Comparison of ENCODE assay signal across 24 cellular contexts in the genomic region with DNA sequence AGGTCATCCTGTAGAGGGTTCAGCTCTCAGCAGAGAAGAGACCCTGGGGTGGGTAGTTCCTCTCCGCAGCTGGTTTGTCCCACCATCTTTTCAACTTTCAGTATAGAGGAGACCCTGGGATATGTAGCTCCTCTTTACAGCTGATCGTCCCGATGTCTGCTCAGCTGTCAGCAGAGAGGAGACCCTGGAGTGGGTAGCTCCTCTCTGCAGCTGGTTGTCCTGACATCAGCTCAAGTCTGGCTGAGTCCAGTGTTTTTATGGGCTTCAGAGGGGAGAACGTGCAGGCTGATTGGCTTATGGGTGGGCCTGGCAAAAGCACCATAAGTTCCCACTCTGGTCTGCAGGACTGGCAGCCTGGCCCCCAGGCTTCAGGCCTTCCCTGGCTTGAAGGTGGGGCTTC.
DNase-seq lines count a peak whose midpoint lies in the region; ATAC-seq and TF ChIP-seq lines count a peak whose summit lies in the region.
"Had no signal": no experiment of that assay in that cellular context is flagged by ENCODE, and none has a peak within 500 bp of the region (broad histone marks: within the 10 kb centered on the region; RNA-seq: fewer than 3 reads in every experiment).

No MANE protein-coding gene starts in this region.

- H4K20me1 ChIP-seq in Karpas-422 (ENCODE audit: insufficient read depth, low read depth, low read length) = no peaks in the 10 kb centered on the region

- DNase-seq in activated CD8-positive, alpha-beta T cell treated with anti-CD3 and anti-CD28 coated beads for 36 hours = peak; percentile 20
- DNase-seq in activated CD8-positive, alpha-beta T cell treated with anti-CD3 and anti-CD28 coated beads, Interleukin-2, amount 10 ng/mL, durations not matched to agents 7 days and 5 days = no peak
- peak; percentile 25 for DNase-seq in OCI-M1 (lab: John Stamatoyannopoulos, UW)
- DNase-seq in tibial nerve (ENCODE audit: low spot score in 2 of 2) = no peak
- DNase-seq in activated T-cell treated with anti-CD3 and anti-CD28 coated beads, Interleukin-2, amount 50 U/mL, for 4 hours = no peak
- no peak for DNase-seq in testis
- no peak for DNase-seq in Karpas-422
- DNase-seq: 8988T; ACHN; BE2C; CD4-positive, CD25-positive, alpha-beta regulatory T cell; DMS153; GM23248; H7; KG1; NCI-H1092; NCI-H1417 treated with DMSO at 0.1 percent for 48 hours; NCI-H1694 treated with DMSO at 0.1 percent for 48 hours; NCI-H2081; NCI-H2227 treated with DMSO at 0.1 percent for 48 hours; NCI-H69; SIG-M5 had no signal

- no peak overlapping the region for H3K4me2 ChIP-seq in Karpas-422 (ENCODE audit: low read depth, low read length, poor library complexity, severe bottlenecking)

- H3K27me3 ChIP-seq in tibial nerve = no peaks in the 10 kb centered on the region
- no peaks in the 10 kb centered on the region for H3K27me3 ChIP-seq in testis
- no peaks in the 10 kb centered on the region for H3K27me3 ChIP-seq in Karpas-422 (ENCODE audit: low read length)
- H3K27me3 ChIP-seq: BE2C had no signal

- H3K27ac ChIP-seq in cingulate gyrus (ENCODE audit: low read depth, low read length) = peak overlapping the region; percentile 96
- peak overlapping the region in 3 of 4 donors; percentile 55 to 87 (median 74) for H3K27ac ChIP-seq in tibial nerve
- no peak overlapping the region for H3K27ac ChIP-seq in testis
- H3K27ac ChIP-seq in Karpas-422 (ENCODE audit: low read length) = no peak overlapping the region

- POLR2A ChIA-PET in activated CD8-positive, alpha-beta T cell treated with anti-CD3 and anti-CD28 coated beads for 36 hours (lab: Charles Lee) = interaction anchor here (0.8 to 1.4 kb wide), 3 partner anchors 11 to 354 kb away, joined by 3 to 4 read pairs (median 3); no protein-coding TSS in a partner anchor
- POLR2A ChIA-PET in activated CD8-positive, alpha-beta T cell treated with anti-CD3 and anti-CD28 coated beads, Interleukin-2, amount 10 ng/mL, durations not matched to agents 7 days and 5 days (lab: Charles Lee) = interaction anchor here (0.7 to 1.0 kb wide), 2 partner anchors 23 to 123 kb away, joined by 3 to 5 read pairs; no protein-coding TSS in a partner anchor

- peaks cover 0 to 32% (median 12%) of the 10 kb centered on the region in 4 donors for H3K4me1 ChIP-seq in tibial nerve
- no peaks in the 10 kb centered on the region for H3K4me1 ChIP-seq in testis
- H3K4me1 ChIP-seq in Karpas-422 (ENCODE audit: low read length) = peaks cover 3% of the 10 kb centered on the region
- H3K4me1 ChIP-seq: BE2C had no signal

- no peak for TF ChIP-seq EP300 in tibial nerve (IDR thresholded peaks at IDR 0.05)

- no peak for ATAC-seq in activated CD8-positive, alpha-beta T cell treated with anti-CD3 and anti-CD28 coated beads for 36 hours
- no peak for ATAC-seq in activated CD8-positive, alpha-beta T cell treated with anti-CD3 and anti-CD28 coated beads, Interleukin-2, amount 10 ng/mL, durations not matched to agents 7 days and 5 days
- ATAC-seq in activated T-cell treated with anti-CD3 and anti-CD28 coated beads, Interleukin-2, amount 50 U/mL, for 4 hours = no peak
- ATAC-seq: SK-N-SH treated with all-trans-retinoic acid at 6 μM for 48 hours had no signal

- peaks cover 0 to 13% (median 0%) of the 10 kb centered on the region in 3 donors for H3K36me3 ChIP-seq in tibial nerve
- no peaks in the 10 kb centered on the region for H3K36me3 ChIP-seq in testis (ENCODE audit: low read depth, missing control alignments)
- peaks cover 8% of the 10 kb centered on the region; the same call in 1 of the 2 replicates for H3K36me3 ChIP-seq in Karpas-422 (ENCODE audit: insufficient read depth, low read length)

- no peaks in the 10 kb centered on the region for H3K27me3 Mint-ChIP-seq in activated CD8-positive, alpha-beta T cell treated with anti-CD3 and anti-CD28 coated beads for 36 hours
- H3K27me3 Mint-ChIP-seq in activated CD8-positive, alpha-beta T cell treated with anti-CD3 and anti-CD28 coated beads, Interleukin-2, amount 10 ng/mL, durations not matched to agents 7 days and 5 days (ENCODE audit: low read depth) = no peaks in the 10 kb centered on the region
- H3K27me3 Mint-ChIP-seq in activated T-cell treated with anti-CD3 and anti-CD28 coated beads, Interleukin-2, amount 50 U/mL, for 4 hours (ENCODE audit: low read depth) = no peaks in the 10 kb centered on the region
- H3K27me3 Mint-ChIP-seq: CD4-positive, CD25-positive, alpha-beta regulatory T cell had no signal

- no peak overlapping the region for H2AFZ ChIP-seq in Karpas-422 (ENCODE audit: low read length)
- H2AFZ ChIP-seq: GM23248 had no signal

- H3K9me3 ChIP-seq in tibial nerve = no peaks in the 10 kb centered on the region
- no peaks in the 10 kb centered on the region for H3K9me3 ChIP-seq in testis
- no peaks in the 10 kb centered on the region for H3K9me3 ChIP-seq in Karpas-422 (ENCODE audit: low read length)
- H3K9me3 ChIP-seq: BE2C had no signal

- no peak overlapping the region for H3K27ac Mint-ChIP-seq in activated CD8-positive, alpha-beta T cell treated with anti-CD3 and anti-CD28 coated beads for 36 hours
- no peak overlapping the region for H3K27ac Mint-ChIP-seq in activated CD8-positive, alpha-beta T cell treated with anti-CD3 and anti-CD28 coated beads, Interleukin-2, amount 10 ng/mL, durations not matched to agents 7 days and 5 days
- H3K27ac Mint-ChIP-seq: CD4-positive, CD25-positive, alpha-beta regulatory T cell had no signal

- CTCF ChIA-PET in activated CD8-positive, alpha-beta T cell treated with anti-CD3 and anti-CD28 coated beads for 36 hours (lab: Charles Lee) = interaction anchor here (2.0 kb wide), 1 partner anchor 21 kb away, joined by 4 read pairs; no protein-coding TSS in a partner anchor
- CTCF ChIA-PET in activated CD8-positive, alpha-beta T cell treated with anti-CD3 and anti-CD28 coated beads, Interleukin-2, amount 10 ng/mL, durations not matched to agents 7 days and 5 days (lab: Charles Lee) = interaction anchor here (1.6 to 2.2 kb wide), 2 partner anchors 9 to 12 kb away, joined by 3 to 5 read pairs; no protein-coding TSS in a partner anchor

- H3K4me3 ChIP-seq in tibial nerve (no peak overlapping the region), testis (no peak overlapping the region), Karpas-422 (ENCODE audit: low read length) (no peak overlapping the region)
- H3K4me3 ChIP-seq: GM23248 had no signal

- H3K9me2 ChIP-seq in Karpas-422 (replicated peaks; ENCODE audit: insufficient read depth, low read length) = no peaks in the 10 kb centered on the region

- peaks cover 9% of the 10 kb centered on the region for H3K9me3 Mint-ChIP-seq in activated CD8-positive, alpha-beta T cell treated with anti-CD3 and anti-CD28 coated beads for 36 hours
- peaks cover 14% of the 10 kb centered on the region for H3K9me3 Mint-ChIP-seq in activated CD8-positive, alpha-beta T cell treated with anti-CD3 and anti-CD28 coated beads, Interleukin-2, amount 10 ng/mL, durations not matched to agents 7 days and 5 days (ENCODE audit: insufficient read depth)
- no peaks in the 10 kb centered on the region for H3K9me3 Mint-ChIP-seq in activated T-cell treated with anti-CD3 and anti-CD28 coated beads, Interleukin-2, amount 50 U/mL, for 4 hours

- peaks cover 44% of the 10 kb centered on the region for H3K36me3 Mint-ChIP-seq in activated CD8-positive, alpha-beta T cell treated with anti-CD3 and anti-CD28 coated beads for 36 hours (ENCODE audit: low read depth)
- H3K36me3 Mint-ChIP-seq in activated CD8-positive, alpha-beta T cell treated with anti-CD3 and anti-CD28 coated beads, Interleukin-2, amount 10 ng/mL, durations not matched to agents 7 days and 5 days (ENCODE audit: low read depth) = peaks cover 45% of the 10 kb centered on the region
- H3K36me3 Mint-ChIP-seq in activated T-cell treated with anti-CD3 and anti-CD28 coated beads, Interleukin-2, amount 50 U/mL, for 4 hours (ENCODE audit: insufficient read depth) = peaks cover 10% of the 10 kb centered on the region

- peaks cover 27% of the 10 kb centered on the region for H3K4me1 Mint-ChIP-seq in activated CD8-positive, alpha-beta T cell treated with anti-CD3 and anti-CD28 coated beads for 36 hours (ENCODE audit: low read depth)
- H3K4me1 Mint-ChIP-seq in activated CD8-positive, alpha-beta T cell treated with anti-CD3 and anti-CD28 coated beads, Interleukin-2, amount 10 ng/mL, durations not matched to agents 7 days and 5 days (ENCODE audit: low read depth) = peaks cover 29% of the 10 kb centered on the region
- H3K4me1 Mint-ChIP-seq in activated T-cell treated with anti-CD3 and anti-CD28 coated beads, Interleukin-2, amount 50 U/mL, for 4 hours (ENCODE audit: low read depth) = peaks cover 20% of the 10 kb centered on the region

- no peak overlapping the region for H3K4me3 Mint-ChIP-seq in activated CD8-positive, alpha-beta T cell treated with anti-CD3 and anti-CD28 coated beads for 36 hours
- no peak overlapping the region for H3K4me3 Mint-ChIP-seq in activated CD8-positive, alpha-beta T cell treated with anti-CD3 and anti-CD28 coated beads, Interleukin-2, amount 10 ng/mL, durations not matched to agents 7 days and 5 days
- H3K4me3 Mint-ChIP-seq in activated T-cell treated with anti-CD3 and anti-CD28 coated beads, Interleukin-2, amount 50 U/mL, for 4 hours = no peak overlapping the region
- H3K4me3 Mint-ChIP-seq: CD4-positive, CD25-positive, alpha-beta regulatory T cell had no signal

- 88 to 98% methylated on average over 4 of the region's 4 CpGs for WGBS in tibial nerve, 2 donors
- WGBS in testis, 2 donors = 67 to 92% methylated on average over 3 to 4 of the region's 4 CpGs

- intact Hi-C loops in activated CD8-positive, alpha-beta T cell treated with anti-CD3 and anti-CD28 coated beads for 36 hours (cut with micrococcal nuclease) = loop anchor here (10.0 kb wide), 1 partner anchor 122 kb away; the partner anchor contains the start of gene ERBIN
- intact Hi-C loops in testis (cut with DNase I; ENCODE audit: low total_unique reads) = no loop called here

- H3K79me2 ChIP-seq in Karpas-422 (ENCODE audit: low read length) = 0 out of 2 replicates have a peak, but pooled peaks cover 2% of the 10 kb centered on the region

- H3K9ac ChIP-seq in Karpas-422 (ENCODE audit: low read length) = no peak overlapping the region
- H3K9ac ChIP-seq: GM23248 had no signal

- TF ChIP-seq CTCF in activated CD8-positive, alpha-beta T cell treated with anti-CD3 and anti-CD28 coated beads for 36 hours (IDR thresholded peaks at IDR 0.05) = no peak
- no peak for TF ChIP-seq CTCF in tibial nerve (IDR thresholded peaks at IDR 0.05)
- TF ChIP-seq CTCF in testis (IDR thresholded peaks at IDR 0.05) = no peak

- TF ChIP-seq POLR2A in tibial nerve (IDR thresholded peaks at IDR 0.05) = no peak
- TF ChIP-seq POLR2A in testis (IDR thresholded peaks at IDR 0.05) = no peak

Comparison
In these comparisons a context has a peak if more than half of its experiments do, and no peak if none do; other contexts are left out.
1. DNase-seq: peak in activated CD8-positive, alpha-beta T cell treated with anti-CD3 and anti-CD28 coated beads for 36 hours (single experiment) and OCI-M1 (single experiment); none in activated CD8-positive, alpha-beta T cell treated with anti-CD3 and anti-CD28 coated beads, Interleukin-2, amount 10 ng/mL, durations not matched to agents 7 days and 5 days (single experiment), tibial nerve (0 of 2), activated T-cell treated with anti-CD3 and anti-CD28 coated beads, Interleukin-2, amount 50 U/mL, for 4 hours (single experiment), testis (single experiment) and Karpas-422 (single experiment).
2. H3K27ac ChIP-seq: peak in cingulate gyrus (single experiment) and tibial nerve (3 of 4); none in testis (0 of 2) and Karpas-422 (single experiment).